In the genomic region with DNA sequence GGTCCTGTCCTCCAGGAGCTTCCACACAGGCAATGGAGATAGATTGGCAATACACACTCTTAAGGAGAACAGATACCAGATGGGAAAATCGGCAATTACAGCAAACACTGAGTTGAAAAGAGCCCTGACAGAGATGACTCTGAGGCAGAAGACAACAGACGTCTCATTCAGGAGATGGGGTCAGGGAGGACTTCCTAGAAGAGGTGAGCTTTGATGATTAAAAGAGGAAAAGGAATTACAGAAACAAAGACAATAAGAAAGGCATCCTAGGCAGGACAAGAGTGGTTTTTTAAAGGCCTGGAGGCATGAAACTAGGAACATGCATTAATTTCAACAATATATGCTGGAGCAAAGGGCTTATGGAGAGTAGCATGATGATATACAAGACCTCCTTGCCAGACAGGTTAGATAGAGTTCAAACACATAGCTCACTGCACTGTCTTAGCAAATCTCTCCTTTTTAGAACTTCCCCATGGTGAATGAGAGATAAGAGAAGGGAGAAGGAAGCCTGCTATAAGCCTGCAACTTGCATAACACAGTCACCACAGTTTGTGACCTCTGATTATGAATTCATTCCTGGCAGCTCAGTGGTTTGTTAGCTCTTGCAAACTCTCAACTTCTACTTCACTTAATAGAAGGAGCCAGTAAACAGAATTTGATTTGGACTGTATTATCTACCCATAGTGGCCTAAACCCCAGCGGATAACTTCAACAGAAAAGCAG, we compare ENCODE assay signal across 2 cellular contexts.
TF ChIP-seq lines count a peak whose summit lies in the region.

No MANE protein-coding gene starts in this region.

TF ChIP-seq in liver, 16 proteins besides CTCF, POLR2A, EP300 and RAD21:
- TF ChIP-seq FOXA2 (IDR thresholded peaks at IDR 0.05) = no peak
- TF ChIP-seq, protein P1, sequence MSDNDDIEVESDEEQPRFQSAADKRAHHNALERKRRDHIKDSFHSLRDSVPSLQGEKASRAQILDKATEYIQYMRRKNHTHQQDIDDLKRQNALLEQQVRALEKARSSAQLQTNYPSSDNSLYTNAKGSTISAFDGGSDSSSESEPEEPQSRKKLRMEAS (IDR thresholded peaks at IDR 0.05) = peak; percentile 19
- no peak for TF ChIP-seq HNF4G (IDR thresholded peaks at IDR 0.05)
- TF ChIP-seq RXRA (IDR thresholded peaks at IDR 0.05) = peak; percentile 45 to 58
- peak; percentile 25 for TF ChIP-seq SP1 (IDR thresholded peaks at IDR 0.05)
- peak; percentile 29 for TF ChIP-seq NR2F2 (IDR thresholded peaks at IDR 0.05)
- peak in 1 of 2 donors; percentile 11 for TF ChIP-seq HNF4A (conservative IDR thresholded peaks at IDR 0.05)

TF ChIP-seq in HepG2, 621 proteins besides CTCF, POLR2A, EP300 and RAD21:
- TF ChIP-seq CAMTA2 (CRISPR knock-in tag; IDR thresholded peaks at IDR 0.05; ENCODE audit: borderline replicate concordance) = no peak
- TF ChIP-seq MAFF (IDR thresholded peaks at IDR 0.05; ENCODE audit: low read depth, low read length) = no peak
- TF ChIP-seq ZNF235 (CRISPR knock-in tag; IDR thresholded peaks at IDR 0.05; ENCODE audit: borderline replicate concordance) = no peak
- TF ChIP-seq NCOA5 (CRISPR knock-in tag; IDR thresholded peaks at IDR 0.05) = no peak
- no peak for TF ChIP-seq HNRNPK (IDR thresholded peaks at IDR 0.05; ENCODE audit: low read depth, low read length, poor library complexity, severe bottlenecking)
- no peak for TF ChIP-seq ZKSCAN1 (IDR thresholded peaks at IDR 0.05; ENCODE audit: low read length)
- no peak for TF ChIP-seq CC2D1A (CRISPR knock-in tag; IDR thresholded peaks at IDR 0.05)
- no peak for TF ChIP-seq ZNF850 (CRISPR knock-in tag; conservative IDR thresholded peaks at IDR 0.05)
- no peak for TF ChIP-seq ZNF563 (CRISPR knock-in tag; IDR thresholded peaks at IDR 0.05)
- no peak for TF ChIP-seq HDAC2 (CRISPR knock-in tag; IDR thresholded peaks at IDR 0.05)
- TF ChIP-seq ZBTB8A (CRISPR knock-in tag; IDR thresholded peaks at IDR 0.05; ENCODE audit: borderline replicate concordance, low read depth) = no peak
- no peak for TF ChIP-seq ZFP41 (CRISPR knock-in tag; IDR thresholded peaks at IDR 0.05; ENCODE audit: borderline replicate concordance)
- TF ChIP-seq ATM (IDR thresholded peaks at IDR 0.05; ENCODE audit: borderline replicate concordance) = no peak
- TF ChIP-seq NRL (CRISPR knock-in tag; IDR thresholded peaks at IDR 0.05; ENCODE audit: borderline replicate concordance) = no peak
- no peak for TF ChIP-seq ZNF160 (CRISPR knock-in tag; IDR thresholded peaks at IDR 0.05)
